Comparison of ENCODE assay signal across 22 cellular contexts in the genomic region with DNA sequence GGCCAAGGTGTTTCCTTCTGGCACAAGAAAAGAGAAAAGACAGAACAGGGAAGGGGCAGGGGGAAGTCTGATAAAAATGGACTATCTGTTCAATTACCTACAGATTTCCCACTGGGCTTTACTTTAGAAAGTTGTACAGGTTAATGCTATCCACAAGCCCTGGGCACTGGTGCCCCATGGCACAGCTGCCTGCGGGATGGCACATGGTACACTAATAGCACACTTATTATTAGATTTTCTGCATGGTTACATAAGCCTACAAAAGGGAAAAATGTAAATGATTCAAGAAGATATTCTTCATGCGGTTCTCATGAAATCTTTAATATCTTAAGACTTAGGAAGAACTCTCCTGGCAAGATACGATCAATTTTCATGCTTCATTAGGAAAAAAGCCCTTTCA.
DNase-seq lines count a peak whose midpoint lies in the region; ATAC-seq and TF ChIP-seq lines count a peak whose summit lies in the region.
"Had no signal": no experiment of that assay in that cellular context is flagged by ENCODE, and none has a peak within 500 bp of the region (broad histone marks: within the 10 kb centered on the region; RNA-seq: fewer than 3 reads in every experiment).

No MANE protein-coding gene starts in this region.

- H3K4me2 ChIP-seq in Karpas-422 (ENCODE audit: low read depth, low read length, poor library complexity, severe bottlenecking) (peak overlapping the region; percentile 78), MM.1S (ENCODE audit: low read depth, low read length) (no peak overlapping the region)
- H3K4me2 ChIP-seq: SK-N-SH had no signal

- H3K9ac ChIP-seq in Karpas-422 (ENCODE audit: low read length), result peak overlapping the region; percentile 71
- H3K9ac ChIP-seq in skeletal muscle tissue (ENCODE audit: low read depth in 1 of 3, low read length in 3 of 3), result peak overlapping the region in 1 of 3 donors; percentile 2
- H3K9ac ChIP-seq in MM.1S (ENCODE audit: low read length), result no peak overlapping the region
- H3K9ac ChIP-seq: SK-N-SH had no signal

- H3K27ac Mint-ChIP-seq in activated B cell treated with CpG ODN at 0.5 μM for 24 hours (peak overlapping the region; percentile 78), memory B cell (peak overlapping the region; percentile 71), T-helper 17 cell (no peak overlapping the region)

- H3K27ac ChIP-seq in Karpas-422 (ENCODE audit: low read length) (peak overlapping the region; percentile 95), skeletal muscle tissue (ENCODE audit: low read depth, low read length) (peak overlapping the region; percentile 23), MM.1S (ENCODE audit: low read length) (no peak overlapping the region)
- H3K27ac ChIP-seq: C4-2B had no signal

- H2AFZ ChIP-seq in Karpas-422 (ENCODE audit: low read length) (no peak overlapping the region), MM.1S (ENCODE audit: low read length) (no peak overlapping the region)

- intact Hi-C loops in activated B cell treated with CpG ODN at 0.5 μM for 24 hours (cut with micrococcal nuclease), result loop anchor here (2.0 kb wide), 1 partner anchor 31 kb away; no protein-coding TSS in a partner anchor

- H3K79me2 ChIP-seq in Karpas-422 (ENCODE audit: low read length), result no peaks in the 10 kb centered on the region
- H3K79me2 ChIP-seq in MM.1S (ENCODE audit: low read length), result no peaks in the 10 kb centered on the region

- H4K20me1 ChIP-seq in Karpas-422 (ENCODE audit: insufficient read depth, low read depth, low read length) (no peaks in the 10 kb centered on the region), MM.1S (ENCODE audit: insufficient read depth, low read length) (no peaks in the 10 kb centered on the region)

- CTCF ChIA-PET in activated B cell treated with CpG ODN at 0.5 μM for 24 hours (lab: Charles Lee), result interaction anchor here (1.3 to 2.1 kb wide), 2 partner anchors 34 to 388 kb away, joined by 4 to 7 read pairs; no protein-coding TSS in a partner anchor

- H3K9me2 ChIP-seq in Karpas-422 (replicated peaks; ENCODE audit: insufficient read depth, low read length) (no peaks in the 10 kb centered on the region), MM.1S (replicated peaks; ENCODE audit: insufficient read depth, low read length) (no peaks in the 10 kb centered on the region)
- H3K9me2 ChIP-seq: SK-N-SH had no signal

- no peak for TF ChIP-seq CTCF in activated B cell treated with CpG ODN at 0.5 μM for 24 hours (IDR thresholded peaks at IDR 0.05)
- TF ChIP-seq CTCF in MM.1S (IDR thresholded peaks at IDR 0.05; ENCODE audit: low read length), result no peak

- peak overlapping the region; percentile 52 for H3K4me3 ChIP-seq in Karpas-422 (ENCODE audit: low read length)
- no peak overlapping the region for H3K4me3 ChIP-seq in skeletal muscle tissue (ENCODE audit: low read length in 3 of 3)
- H3K4me3 ChIP-seq in MM.1S (ENCODE audit: low read length), result no peak overlapping the region

- H3K4me3 Mint-ChIP-seq in activated B cell treated with CpG ODN at 0.5 μM for 24 hours, result peak overlapping the region; percentile 8
- no peak overlapping the region for H3K4me3 Mint-ChIP-seq in memory B cell
- no peak overlapping the region for H3K4me3 Mint-ChIP-seq in T-helper 17 cell
- H3K4me3 Mint-ChIP-seq: CD8-positive, alpha-beta T cell had no signal

- ATAC-seq in activated B cell treated with CpG ODN at 0.5 μM for 24 hours (ENCODE audit: low read depth), result no peak
- no peak for ATAC-seq in memory B cell (ENCODE audit: low read depth)
- ATAC-seq in T-helper 17 cell, result no peak
- ATAC-seq: CD8-positive, alpha-beta T cell had no signal

- H3K36me3 ChIP-seq in Karpas-422 (ENCODE audit: insufficient read depth, low read length), result no peaks in the 10 kb centered on the region
- no peaks in the 10 kb centered on the region for H3K36me3 ChIP-seq in skeletal muscle tissue (ENCODE audit: control insufficient read depth in 3 of 3, insufficient read depth in 3 of 3, low read length in 3 of 3)
- H3K36me3 ChIP-seq in MM.1S (replicated peaks; ENCODE audit: insufficient read depth, low read length), result no peaks in the 10 kb centered on the region

- peaks cover 3% of the 10 kb centered on the region for H3K36me3 Mint-ChIP-seq in activated B cell treated with CpG ODN at 0.5 μM for 24 hours (ENCODE audit: low read depth)
- H3K36me3 Mint-ChIP-seq in memory B cell, result peaks cover 6% of the 10 kb centered on the region
- peaks cover 4% of the 10 kb centered on the region for H3K36me3 Mint-ChIP-seq in T-helper 17 cell (ENCODE audit: low read depth)

- DNase-seq in Karpas-422, result peak; percentile 78
- DNase-seq in activated B cell treated with CpG ODN at 0.5 μM for 24 hours, result no peak
- DNase-seq in memory B cell (ENCODE audit: low spot score in 2 of 2), result no peak
- DNase-seq in T-helper 17 cell, result no peak
- DNase-seq in activated CD4-positive, alpha-beta T cell treated with anti-CD3 and anti-CD28 coated beads, Interleukin-2, amount 50 U/mL, for 4 hours, result no peak
- DNase-seq in MM.1S, result no peak
- DNase-seq: CD8-positive, alpha-beta T cell; DMS 273 treated with DMSO at 0.1 percent for 48 hours; DMS79; GF-D8; KG1; NCI-H1048; NCI-H1417; NCI-H1694; NCI-H2029 treated with DMSO at 0.1 percent for 48 hours; NCI-H2227 treated with DMSO at 0.1 percent for 48 hours; NCI-H526 treated with DMSO at 0.1 percent for 48 hours; RPMI8226; SHP77 treated with DMSO at 0.1 percent for 48 hours; SK-N-SH had no signal

- H3K27me3 ChIP-seq in Karpas-422 (ENCODE audit: low read length) (no peaks in the 10 kb centered on the region), skeletal muscle tissue (ENCODE audit: control insufficient read depth in 3 of 3, insufficient read depth in 3 of 3, low read length in 3 of 3) (no peaks in the 10 kb centered on the region), MM.1S (replicated peaks; ENCODE audit: insufficient read depth, low read length) (no peaks in the 10 kb centered on the region)

- H3K9me3 ChIP-seq in Karpas-422 (ENCODE audit: low read length), result no peaks in the 10 kb centered on the region
- H3K9me3 ChIP-seq in skeletal muscle tissue (ENCODE audit: control insufficient read depth in 3 of 3, low read length in 3 of 3), result no peaks in the 10 kb centered on the region
- no peaks in the 10 kb centered on the region for H3K9me3 ChIP-seq in T-helper 17 cell (ENCODE audit: control insufficient read depth, low read length, poor library complexity, severe bottlenecking)
- no peaks in the 10 kb centered on the region for H3K9me3 ChIP-seq in MM.1S (replicated peaks; ENCODE audit: insufficient read depth, low read length)
- H3K9me3 ChIP-seq: SK-N-SH had no signal

- H3K4me1 ChIP-seq in Karpas-422 (ENCODE audit: low read length) (peaks cover 78% of the 10 kb centered on the region), skeletal muscle tissue (ENCODE audit: control insufficient read depth in 3 of 3, insufficient read depth in 3 of 3, low read length in 3 of 3) (peaks cover 15 to 34% (median 25%) of the 10 kb centered on the region in 3 donors), MM.1S (ENCODE audit: low read length) (no peaks in the 10 kb centered on the region)

- H3K4me1 Mint-ChIP-seq in activated B cell treated with CpG ODN at 0.5 μM for 24 hours (peaks cover 70% of the 10 kb centered on the region), memory B cell (peaks cover 59% of the 10 kb centered on the region), T-helper 17 cell (peaks cover 16% of the 10 kb centered on the region)

- H3K9me3 Mint-ChIP-seq in activated B cell treated with CpG ODN at 0.5 μM for 24 hours (peaks cover 3% of the 10 kb centered on the region), memory B cell (peaks cover 8% of the 10 kb centered on the region)
- H3K9me3 Mint-ChIP-seq: CD8-positive, alpha-beta T cell had no signal

- H3F3A ChIP-seq in MM.1S (ENCODE audit: insufficient read depth, low read length), result no peaks in the 10 kb centered on the region

- H3K27me3 Mint-ChIP-seq in activated B cell treated with CpG ODN at 0.5 μM for 24 hours (no peaks in the 10 kb centered on the region), memory B cell (no peaks in the 10 kb centered on the region), T-helper 17 cell (no peaks in the 10 kb centered on the region)

- POLR2A ChIA-PET in activated B cell treated with CpG ODN at 0.5 μM for 24 hours (lab: Charles Lee), result interaction anchor here (0.6 kb wide), 1 partner anchor 321 kb away, joined by 4 read pairs; no protein-coding TSS in a partner anchor
